ENCODE assay signal across 30 cellular contexts in the genomic region with DNA sequence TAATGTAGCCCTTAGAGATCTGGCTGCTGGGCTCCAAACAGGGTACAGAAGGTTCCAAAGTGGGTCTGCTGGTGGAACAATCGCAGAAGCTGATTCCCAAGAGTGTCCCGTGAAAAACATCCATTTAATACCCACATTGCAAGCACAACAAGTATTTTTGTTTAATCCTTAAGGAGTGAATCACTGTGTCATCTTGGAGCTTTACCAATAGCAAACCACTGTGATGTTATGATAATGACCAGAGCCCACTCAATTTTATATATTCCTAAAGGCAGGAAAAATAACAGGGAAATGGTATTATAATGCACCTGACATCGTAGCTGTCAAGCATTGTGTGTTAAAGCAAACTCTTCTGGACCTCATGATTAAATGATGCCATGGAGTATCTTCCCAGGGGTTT.
DNase-seq lines count a peak whose midpoint lies in the region; ATAC-seq and TF ChIP-seq lines count a peak whose summit lies in the region.
"Had no signal": no experiment of that assay in that cellular context is flagged by ENCODE, and none has a peak within 500 bp of the region (broad histone marks: within the 10 kb centered on the region; RNA-seq: fewer than 3 reads in every experiment).

No MANE protein-coding gene starts in this region.

- no peak overlapping the region for H3K27ac Mint-ChIP-seq in T-helper 17 cell
- H3K27ac Mint-ChIP-seq: activated naive CD4-positive, alpha-beta T cell treated with anti-CD3 and anti-CD28 coated beads, Interleukin-2, amount 50 U/mL, for 72 hours; type B pancreatic cell had no signal

- H3K4me3 ChIP-seq in AG04450 (ENCODE audit: low read depth, low read length) = no peak overlapping the region
- H3K4me3 ChIP-seq in GM23248 = peak overlapping the region; percentile 11; the same call in 1 of the 2 replicates
- H3K4me3 ChIP-seq: BLaER1 treated with 17β-estradiol and CSF1 and Interleukin-3, amounts not matched to agents 10 nM and 100 nM; body of pancreas; colonic mucosa; lower lobe of right lung; mucosa of descending colon; prostate gland; sigmoid colon had no signal

- no peak for TF ChIP-seq CTCF in AG04450 (IDR thresholded peaks at IDR 0.05; ENCODE audit: low read depth, low read length)

- H3K36me3 ChIP-seq in GM23248 (ENCODE audit: low read depth) = no peaks in the 10 kb centered on the region
- H3K36me3 ChIP-seq: BLaER1 treated with 17β-estradiol and CSF1 and Interleukin-3, amounts not matched to agents 10 nM and 100 nM; colonic mucosa; lower lobe of right lung; prostate gland; sigmoid colon had no signal

- H3K27ac ChIP-seq in AG04450 (ENCODE audit: low read depth, low read length) (no peak overlapping the region), GM23248 (no peak overlapping the region)
- H3K27ac ChIP-seq: BLaER1 treated with 17β-estradiol and CSF1 and Interleukin-3, amounts not matched to agents 10 nM and 100 nM; body of pancreas; colonic mucosa; lower lobe of right lung; prostate gland had no signal

- H2AFZ ChIP-seq in GM23248 = no peak overlapping the region

- WGBS in GM23248 (ENCODE audit: low coverage in 1 of 2, low lambda C conversion rate in 2 of 2, missing lambda C conversion rate in 2 of 2), 2 experiments = 29 to 34% methylated on average over 3 of the region's 3 CpGs

- no peak overlapping the region for H3K4me3 Mint-ChIP-seq in T-helper 17 cell
- H3K4me3 Mint-ChIP-seq: type B pancreatic cell had no signal

- H3K36me3 Mint-ChIP-seq in T-helper 17 cell (ENCODE audit: low read depth) = no peaks in the 10 kb centered on the region
- H3K36me3 Mint-ChIP-seq: activated naive CD4-positive, alpha-beta T cell treated with anti-CD3 and anti-CD28 coated beads, Interleukin-2, amount 50 U/mL, for 72 hours; type B pancreatic cell had no signal

- H3K9ac ChIP-seq in GM23248 = no peak overlapping the region
- H3K9ac ChIP-seq: BLaER1 treated with 17β-estradiol and CSF1 and Interleukin-3, amounts not matched to agents 10 nM and 100 nM had no signal

- H3K9me3 ChIP-seq in AG04450 (ENCODE audit: control insufficient read depth, insufficient read depth, low read length) = no peaks in the 10 kb centered on the region
- no peaks in the 10 kb centered on the region for H3K9me3 ChIP-seq in GM23248 (ENCODE audit: low read depth)
- no peaks in the 10 kb centered on the region for H3K9me3 ChIP-seq in T-helper 17 cell (ENCODE audit: control insufficient read depth, low read length, poor library complexity, severe bottlenecking)
- H3K9me3 ChIP-seq: body of pancreas, colonic mucosa, lower lobe of right lung, mucosa of descending colon, prostate gland, sigmoid colon had no signal

- H3K27me3 ChIP-seq in AG04450 (ENCODE audit: control insufficient read depth, insufficient read depth, low read length) (no peaks in the 10 kb centered on the region), GM23248 (replicated peaks; ENCODE audit: insufficient read depth) (no peaks in the 10 kb centered on the region)
- H3K27me3 ChIP-seq: BLaER1 treated with 17β-estradiol and CSF1 and Interleukin-3, amounts not matched to agents 10 nM and 100 nM; body of pancreas; colonic mucosa; sigmoid colon had no signal

- no peaks in the 10 kb centered on the region for H3K4me1 Mint-ChIP-seq in T-helper 17 cell

- CTCF ChIA-PET in AG04450 (lab: Charles Lee) = interaction anchor here (1.3 to 1.7 kb wide), 2 partner anchors 283 to 686 kb away, joined by 3 to 4 read pairs; no protein-coding TSS in a partner anchor

- H3K9me2 ChIP-seq in GM23248 (ENCODE audit: insufficient read depth) = no peaks in the 10 kb centered on the region

- ATAC-seq in T-helper 17 cell = no peak
- ATAC-seq: activated naive CD4-positive, alpha-beta T cell treated with anti-CD3 and anti-CD28 coated beads, Interleukin-2, amount 50 U/mL, for 72 hours; body of pancreas; mucosa of descending colon had no signal

- 0 out of 2 replicates have a peak, but pooled peaks cover 16% of the 10 kb centered on the region for H3K79me2 ChIP-seq in GM23248 (ENCODE audit: insufficient read depth)

- peaks cover 5% of the 10 kb centered on the region; the same call in 1 of the 2 replicates for H4K20me1 ChIP-seq in GM23248 (ENCODE audit: insufficient read depth)
- H4K20me1 ChIP-seq: BLaER1 treated with 17β-estradiol and CSF1 and Interleukin-3, amounts not matched to agents 10 nM and 100 nM had no signal

- peak overlapping the region; percentile 67 for H3K4me2 ChIP-seq in GM23248 (ENCODE audit: unreplicated experiment)
- H3K4me2 ChIP-seq: BLaER1 treated with 17β-estradiol and CSF1 and Interleukin-3, amounts not matched to agents 10 nM and 100 nM had no signal

- DNase-seq in AG04450 (ENCODE audit: low read depth, low spot score) (peak; percentile 4), GM23248 (peak; percentile 74), astrocyte of the hippocampus (ENCODE audit: low read depth, low spot score) (peak; percentile 56), hepatic stellate cell (ENCODE audit: low spot score) (peak; percentile 14), NCI-H446 treated with DMSO at 0.1 percent for 48 hours (lab: John Stamatoyannopoulos, UW) (no peak), cerebellar nuclear complex (lab: John Stamatoyannopoulos, UW) (no peak), T-helper 17 cell (no peak)
- no peak for DNase-seq in activated CD4-positive, alpha-beta T cell treated with anti-CD3 and anti-CD28 coated beads, Interleukin-2, amount 50 U/mL, for 1 hour
- DNase-seq: 8988T; activated CD4-positive, alpha-beta T cell treated with anti-CD3 and anti-CD28 coated beads, Interleukin-2, amount 50 U/mL, for 48 hours; activated CD4-positive, CD25-positive, alpha-beta regulatory T cell; activated CD8-positive, alpha-beta memory T cell treated with anti-CD3 and anti-CD28 coated beads, Interleukin-2, amount 50 U/mL, for 4 hours; body of pancreas; colonic mucosa; COR-L47; DMS79; effector memory CD4-positive, alpha-beta T cell; glutamatergic neuron; kidney glomerular epithelial cell; lower lobe of right lung; NCI-H1105; NCI-H2029; NCI-H446; sigmoid colon; stimulated activated CD8-positive, alpha-beta memory T cell treated with anti-CD3 and anti-CD28 coated beads, Interleukin-4, amount 100 ng/mL, for 48 hours had no signal

- peaks cover 13% of the 10 kb centered on the region; the same call in 1 of the 2 replicates for H3F3A ChIP-seq in GM23248 (ENCODE audit: insufficient read depth)

- in situ Hi-C loops in GM23248 (cut with MboI) = no loop called here

- POLR2A ChIA-PET in AG04450 (lab: Yijun Ruan, JAX) = no interaction called here

- H3K4me1 ChIP-seq in GM23248 (ENCODE audit: insufficient read depth) = peaks cover 26% of the 10 kb centered on the region
- H3K4me1 ChIP-seq: body of pancreas, colonic mucosa had no signal

- no peaks in the 10 kb centered on the region for H3K27me3 Mint-ChIP-seq in T-helper 17 cell
- H3K27me3 Mint-ChIP-seq: type B pancreatic cell had no signal

Comparison
In these comparisons a context has a peak if more than half of its experiments do, and no peak if none do; other contexts are left out.
1. DNase-seq: peak in AG04450 (single experiment), GM23248 (single experiment), astrocyte of the hippocampus (single experiment) and hepatic stellate cell (single experiment); none in NCI-H446 treated with DMSO at 0.1 percent for 48 hours (single experiment), cerebellar nuclear complex (0 of 2), activated CD4-positive, alpha-beta T cell treated with anti-CD3 and anti-CD28 coated beads, Interleukin-2, amount 50 U/mL, for 1 hour (single experiment) and T-helper 17 cell (0 of 3).